In genomic region chr2:164937864-164938401, GRCh38 we compare ENCODE assay signal across 1 cellular context.
TF ChIP-seq lines count a peak whose summit lies in the region.

No MANE protein-coding gene starts in this region.

TF ChIP-seq in HepG2, 621 proteins besides CTCF, POLR2A, EP300 and RAD21 (continued from another document and continues in another):
- TF ChIP-seq ZBTB46 (CRISPR knock-in tag; IDR thresholded peaks at IDR 0.05; ENCODE audit: borderline replicate concordance) (no peak), BCL3 (CRISPR knock-in tag; IDR thresholded peaks at IDR 0.05) (no peak), ZNF264 (CRISPR knock-in tag; IDR thresholded peaks at IDR 0.05) (no peak), ONECUT2 (CRISPR knock-in tag; IDR thresholded peaks at IDR 0.05) (no peak), MEIS1 (CRISPR knock-in tag; IDR thresholded peaks at IDR 0.05; ENCODE audit: borderline replicate concordance) (no peak; the same call in 1 of the 2 replicates), GPBP1L1 (CRISPR knock-in tag; IDR thresholded peaks at IDR 0.05) (no peak), ZKSCAN1 (IDR thresholded peaks at IDR 0.05; ENCODE audit: low read length) (no peak), NBN (conservative IDR thresholded peaks at IDR 0.05) (no peak), ZNF562 (CRISPR knock-in tag; IDR thresholded peaks at IDR 0.05; ENCODE audit: borderline replicate concordance) (no peak), ZBTB26 (CRISPR knock-in tag; IDR thresholded peaks at IDR 0.05; ENCODE audit: borderline replicate concordance) (no peak), ZIK1 (CRISPR knock-in tag; IDR thresholded peaks at IDR 0.05; ENCODE audit: borderline replicate concordance, low read depth) (no peak), ZC3H13 (CRISPR knock-in tag; IDR thresholded peaks at IDR 0.05) (no peak), SYNCRIP (IDR thresholded peaks at IDR 0.05; ENCODE audit: insufficient read depth, low read depth, low read length) (no peak), ZNF749 (CRISPR knock-in tag; IDR thresholded peaks at IDR 0.05; ENCODE audit: borderline replicate concordance) (no peak), ZNF253 (CRISPR knock-in tag; IDR thresholded peaks at IDR 0.05; ENCODE audit: borderline replicate concordance) (no peak), ZNF800 (CRISPR knock-in tag; IDR thresholded peaks at IDR 0.05) (no peak), DZIP1 (CRISPR knock-in tag; IDR thresholded peaks at IDR 0.05) (no peak), ATRX (CRISPR knock-in tag; IDR thresholded peaks at IDR 0.05; ENCODE audit: borderline replicate concordance) (no peak), BCLAF1 (IDR thresholded peaks at IDR 0.05) (no peak), STAG1 (CRISPR knock-in tag; IDR thresholded peaks at IDR 0.05) (peak; percentile 14; the same call in 1 of the 2 replicates), HNF4A (CRISPR knock-in tag; IDR thresholded peaks at IDR 0.05) (peak; percentile 89), TCF12 (IDR thresholded peaks at IDR 0.05) (no peak), TCF12 (CRISPR knock-in tag; IDR thresholded peaks at IDR 0.05) (no peak), ZNF788 (CRISPR knock-in tag; IDR thresholded peaks at IDR 0.05; ENCODE audit: borderline replicate concordance) (no peak), AGO2 (optimal IDR thresholded peaks at IDR 0.05; ENCODE audit: low read depth, low read length) (no peak), FOXK1 (CRISPR knock-in tag; IDR thresholded peaks at IDR 0.05; ENCODE audit: borderline replicate concordance, low read depth) (no peak), MEIS2 (CRISPR knock-in tag; IDR thresholded peaks at IDR 0.05) (no peak), ZNF7 (CRISPR knock-in tag; IDR thresholded peaks at IDR 0.05) (no peak), ZNF878 (CRISPR knock-in tag; IDR thresholded peaks at IDR 0.05) (no peak), ZBTB8A (CRISPR knock-in tag; IDR thresholded peaks at IDR 0.05; ENCODE audit: borderline replicate concordance, low read depth) (no peak), PLSCR1 (CRISPR knock-in tag; IDR thresholded peaks at IDR 0.05; ENCODE audit: borderline replicate concordance) (no peak), ZNF331 (CRISPR knock-in tag; IDR thresholded peaks at IDR 0.05) (peak; percentile 38; the same call in 1 of the 2 replicates), ELF4 (CRISPR knock-in tag; IDR thresholded peaks at IDR 0.05; ENCODE audit: borderline replicate concordance) (no peak), TAF15 (IDR thresholded peaks at IDR 0.05; ENCODE audit: low read depth, low read length, poor library complexity, severe bottlenecking) (no peak), KLF9 (CRISPR knock-in tag; IDR thresholded peaks at IDR 0.05; ENCODE audit: low read depth) (no peak), RBFOX2 (IDR thresholded peaks at IDR 0.05; ENCODE audit: low read depth, low read length) (no peak), E2F1 (CRISPR knock-in tag; IDR thresholded peaks at IDR 0.05) (peak; percentile 41; the same call in 1 of the 2 replicates), ZNF790 (CRISPR knock-in tag; IDR thresholded peaks at IDR 0.05; ENCODE audit: borderline replicate concordance) (no peak), TP53 (CRISPR knock-in tag; conservative IDR thresholded peaks at IDR 0.05) (no peak), MED1 (CRISPR knock-in tag; IDR thresholded peaks at IDR 0.05) (peak; percentile 73), SIX1 (CRISPR knock-in tag; IDR thresholded peaks at IDR 0.05; ENCODE audit: borderline replicate concordance) (peak; percentile 67; the same call in 1 of the 2 replicates), PCBP2 (optimal IDR thresholded peaks at IDR 0.05; ENCODE audit: low read depth, low read length, poor library complexity, severe bottlenecking) (no peak)
